ENCODE assay signal across 18 cellular contexts in genomic region chr19:3068071-3068470, GRCh38. TPM values are rescaled to one million over a fixed set of nuclear protein-coding genes. Genes with fewer than 3 reads are reported as not detected.
DNase-seq lines count a peak whose midpoint lies in the region; ATAC-seq lines count a peak whose summit lies in the region.
"Had no signal": no experiment of that assay in that cellular context is flagged by ENCODE, and none has a peak within 500 bp of the region (broad histone marks: within the 10 kb centered on the region; RNA-seq: fewer than 3 reads in every experiment).

No MANE protein-coding gene starts in this region.

- no peak overlapping the region for H2BK120ac ChIP-seq in neuronal stem cell (ENCODE audit: low read depth, low read length)

- no peak overlapping the region for H3K27ac ChIP-seq in neuronal stem cell (replicated peaks; ENCODE audit: low read length)
- H3K27ac ChIP-seq: foreskin keratinocyte, VCaP had no signal

- no peak overlapping the region for H2AFZ ChIP-seq in neuronal stem cell (ENCODE audit: low read length)

- H3K27me3 Mint-ChIP-seq in activated T-helper 17 cell treated with anti-CD3 and anti-CD28 coated beads, Interleukin-2, amount 50 U/mL, for 72 hours = no peaks in the 10 kb centered on the region
- H3K27me3 Mint-ChIP-seq in activated CD8-positive, alpha-beta T cell treated with anti-CD3 and anti-CD28 coated beads, Interleukin-2, amount 10 ng/mL, durations not matched to agents 7 days and 5 days (ENCODE audit: low read depth) = no peaks in the 10 kb centered on the region
- H3K27me3 Mint-ChIP-seq: activated naive CD4-positive, alpha-beta T cell treated with anti-CD3 and anti-CD28 coated beads, Interleukin-2, amount 50 U/mL, for 24 hours had no signal

- H3K9me3 ChIP-seq in neuronal stem cell (replicated peaks in 1 of 2; ENCODE audit: control insufficient read depth in 2 of 2, insufficient read depth in 1 of 2, low read depth in 1 of 2, low read length in 2 of 2) = no peaks in the 10 kb centered on the region

- peak overlapping the region; percentile 75 for H2AK5ac ChIP-seq in neuronal stem cell (ENCODE audit: low read depth, low read length)

- H3K27ac Mint-ChIP-seq in activated T-helper 17 cell treated with anti-CD3 and anti-CD28 coated beads, Interleukin-2, amount 50 U/mL, for 72 hours = peak overlapping the region; percentile 58
- no peak overlapping the region for H3K27ac Mint-ChIP-seq in activated CD8-positive, alpha-beta T cell treated with anti-CD3 and anti-CD28 coated beads, Interleukin-2, amount 10 ng/mL, durations not matched to agents 7 days and 5 days

- no peak overlapping the region for H3K4me3 ChIP-seq in neuronal stem cell (ENCODE audit: low read length in 2 of 2)

- H2BK5ac ChIP-seq in neuronal stem cell (ENCODE audit: low read length) = no peak overlapping the region

- no peaks in the 10 kb centered on the region for H3K9me3 Mint-ChIP-seq in activated T-helper 17 cell treated with anti-CD3 and anti-CD28 coated beads, Interleukin-2, amount 50 U/mL, for 72 hours
- no peaks in the 10 kb centered on the region for H3K9me3 Mint-ChIP-seq in activated CD8-positive, alpha-beta T cell treated with anti-CD3 and anti-CD28 coated beads, Interleukin-2, amount 10 ng/mL, durations not matched to agents 7 days and 5 days (ENCODE audit: insufficient read depth)
- H3K9me3 Mint-ChIP-seq: activated naive CD4-positive, alpha-beta T cell treated with anti-CD3 and anti-CD28 coated beads, Interleukin-2, amount 50 U/mL, for 24 hours; activated T-cell treated with anti-CD3 and anti-CD28 coated beads, Interleukin-2, amount 50 U/mL, for 4 hours had no signal

- peaks cover 4% of the 10 kb centered on the region for H3K4me1 Mint-ChIP-seq in activated T-helper 17 cell treated with anti-CD3 and anti-CD28 coated beads, Interleukin-2, amount 50 U/mL, for 72 hours
- H3K4me1 Mint-ChIP-seq in activated CD8-positive, alpha-beta T cell treated with anti-CD3 and anti-CD28 coated beads, Interleukin-2, amount 10 ng/mL, durations not matched to agents 7 days and 5 days (ENCODE audit: low read depth) = peaks cover 12% of the 10 kb centered on the region

- H3K23ac ChIP-seq in neuronal stem cell (ENCODE audit: low read depth, low read length, poor library complexity) = no peak overlapping the region

- no peak overlapping the region for H3K14ac ChIP-seq in neuronal stem cell (ENCODE audit: low read length)

- H3K79me1 ChIP-seq in neuronal stem cell (ENCODE audit: low read depth, low read length) = no peaks in the 10 kb centered on the region

- H2BK12ac ChIP-seq in neuronal stem cell (ENCODE audit: low read length) = no peak overlapping the region

- no peak overlapping the region for H4K91ac ChIP-seq in neuronal stem cell (ENCODE audit: low read depth, low read length, poor library complexity)

- no peak overlapping the region for H3K4me3 Mint-ChIP-seq in activated T-helper 17 cell treated with anti-CD3 and anti-CD28 coated beads, Interleukin-2, amount 50 U/mL, for 72 hours
- H3K4me3 Mint-ChIP-seq in activated CD8-positive, alpha-beta T cell treated with anti-CD3 and anti-CD28 coated beads, Interleukin-2, amount 10 ng/mL, durations not matched to agents 7 days and 5 days = no peak overlapping the region
- H3K4me3 Mint-ChIP-seq: activated naive CD4-positive, alpha-beta T cell treated with anti-CD3 and anti-CD28 coated beads, Interleukin-2, amount 50 U/mL, for 24 hours; activated T-cell treated with anti-CD3 and anti-CD28 coated beads, Interleukin-2, amount 50 U/mL, for 4 hours had no signal

- POLR2A ChIA-PET in activated CD8-positive, alpha-beta T cell treated with anti-CD3 and anti-CD28 coated beads, Interleukin-2, amount 10 ng/mL, durations not matched to agents 7 days and 5 days (lab: Charles Lee) = interaction anchor here (0.5 kb wide), 1 partner anchor 411 kb away, joined by 5 read pairs; no protein-coding TSS in a partner anchor

- WGBS in neuronal stem cell (ENCODE audit: extremely low coverage in 2 of 2, insufficient read length in 2 of 2, insufficient replicate concordance in 1 of 2), 2 donors = no CpG with 5 or more reads among the region's 21 CpGs

- intact Hi-C loops in left colon (cut with DNase I, micrococcal nuclease) = no loop called here

- CTCF ChIA-PET in activated CD8-positive, alpha-beta T cell treated with anti-CD3 and anti-CD28 coated beads, Interleukin-2, amount 10 ng/mL, durations not matched to agents 7 days and 5 days (lab: Charles Lee) = interaction anchor here (1.1 to 3.0 kb wide), 2 partner anchors 36 to 117 kb away, joined by 5 to 14 read pairs; no protein-coding TSS in a partner anchor

- no peak overlapping the region for H3K4me2 ChIP-seq in neuronal stem cell (ENCODE audit: insufficient read depth, low read length, poor library complexity, severe bottlenecking)

- no peak overlapping the region for H3K18ac ChIP-seq in neuronal stem cell (ENCODE audit: low read length)

- H3K27me3 ChIP-seq in neuronal stem cell (ENCODE audit: control insufficient read depth in 3 of 3, insufficient read depth in 3 of 3, low read depth in 1 of 3, low read length in 3 of 3) = peaks cover 0 to 17% (median 2%) of the 10 kb centered on the region in 3 experiments
- H3K27me3 ChIP-seq: foreskin keratinocyte had no signal

- no peaks in the 10 kb centered on the region for H3K36me3 ChIP-seq in neuronal stem cell (replicated peaks in 1 of 2; ENCODE audit: control insufficient read depth in 2 of 2, insufficient read depth in 2 of 2, low read length in 2 of 2)

- H2BK15ac ChIP-seq in neuronal stem cell (ENCODE audit: low read length) = no peak overlapping the region

- no peaks in the 10 kb centered on the region for H3K36me3 Mint-ChIP-seq in activated T-helper 17 cell treated with anti-CD3 and anti-CD28 coated beads, Interleukin-2, amount 50 U/mL, for 72 hours (ENCODE audit: low read depth)
- no peaks in the 10 kb centered on the region for H3K36me3 Mint-ChIP-seq in activated CD8-positive, alpha-beta T cell treated with anti-CD3 and anti-CD28 coated beads, Interleukin-2, amount 10 ng/mL, durations not matched to agents 7 days and 5 days (ENCODE audit: low read depth)
- H3K36me3 Mint-ChIP-seq: activated naive CD4-positive, alpha-beta T cell treated with anti-CD3 and anti-CD28 coated beads, Interleukin-2, amount 50 U/mL, for 24 hours had no signal

- no peak for ATAC-seq in activated T-helper 17 cell treated with anti-CD3 and anti-CD28 coated beads, Interleukin-2, amount 50 U/mL, for 72 hours (replicated peaks)
- ATAC-seq in activated CD8-positive, alpha-beta T cell treated with anti-CD3 and anti-CD28 coated beads, Interleukin-2, amount 10 ng/mL, durations not matched to agents 7 days and 5 days = no peak
- ATAC-seq in left colon (no peak), GM19324 (IDR thresholded peaks at IDR 0.05; ENCODE audit: low FRiP score, unreplicated experiment) (no peak)
- ATAC-seq: activated T-cell treated with anti-CD3 and anti-CD28 coated beads, Interleukin-2, amount 50 U/mL, for 4 hours; foreskin keratinocyte; HCT116 had no signal

- no peak overlapping the region for H3K4ac ChIP-seq in neuronal stem cell (ENCODE audit: low read length)

- no peak overlapping the region for H4K8ac ChIP-seq in neuronal stem cell (ENCODE audit: low read depth, low read length)

- no peak overlapping the region for H3K9ac ChIP-seq in neuronal stem cell (ENCODE audit: low read depth, low read length, poor library complexity)

- peak; percentile 90 for DNase-seq in COLO668 (lab: John Stamatoyannopoulos, UW; ENCODE audit: unreplicated experiment)
- peak; percentile 70 for DNase-seq in NCI-H1417 treated with DMSO at 0.1 percent for 48 hours (lab: John Stamatoyannopoulos, UW)
- DNase-seq in neuronal stem cell (ENCODE audit: low spot score) = no peak
- no peak for DNase-seq in NCI-H446 (lab: John Stamatoyannopoulos, UW)
- no peak for DNase-seq in activated CD8-positive, alpha-beta T cell treated with anti-CD3 and anti-CD28 coated beads, Interleukin-2, amount 10 ng/mL, durations not matched to agents 7 days and 5 days
- no peak for DNase-seq in left colon
- DNase-seq: activated CD4-positive, alpha-beta T cell treated with anti-CD3 and anti-CD28 coated beads, Interleukin-2, amount 50 U/mL, for 48 hours; activated T-cell treated with anti-CD3 and anti-CD28 coated beads, Interleukin-2, amount 50 U/mL, for 4 hours; COR-L47; foreskin keratinocyte; KBM-7; occipital lobe; stimulated activated CD4-positive, alpha-beta T cell treated with anti-CD3 and anti-CD28 coated beads, Interleukin-2, amount 100 ng/mL, for 48 hours had no signal

- no peaks in the 10 kb centered on the region for H3K4me1 ChIP-seq in neuronal stem cell (ENCODE audit: control insufficient read depth in 2 of 2, insufficient read depth in 1 of 2, low read depth in 1 of 2, low read length in 2 of 2)
- H3K4me1 ChIP-seq: foreskin keratinocyte had no signal

RNA-seq across cellular contexts. Expression of gene TLE5, which starts 5.8 kb away (rescaled TPM):
- total RNA-seq in activated T-helper 17 cell treated with anti-CD3 and anti-CD28 coated beads, Interleukin-2, amount 50 U/mL, for 72 hours = 100 to 1,000 TPM; 348 to 436 TPM
- polyA plus RNA-seq in neuronal stem cell (2013, experiment 1 of 2) = 162 TPM
- 164 TPM for polyA plus RNA-seq in neuronal stem cell (2013, experiment 2 of 2)
- 100 to 1,000 TPM; 635 to 655 TPM for total RNA-seq in activated CD8-positive, alpha-beta T cell treated with anti-CD3 and anti-CD28 coated beads, Interleukin-2, amount 10 ng/mL, durations not matched to agents 7 days and 5 days
- 100 to 1,000 TPM; 427 to 487 TPM for total RNA-seq in left colon

RNA-seq across cellular contexts. Expression of gene GNA11, which starts 26.1 kb away (rescaled TPM):
- 1 to 10 TPM; 1.9 to 2.6 TPM for total RNA-seq in activated T-helper 17 cell treated with anti-CD3 and anti-CD28 coated beads, Interleukin-2, amount 50 U/mL, for 72 hours
- polyA plus RNA-seq in neuronal stem cell (2013, experiment 1 of 2) = 19.2 TPM
- 20.0 TPM for polyA plus RNA-seq in neuronal stem cell (2013, experiment 2 of 2)
- under 1 TPM; 0.08 to 0.71 TPM for total RNA-seq in activated CD8-positive, alpha-beta T cell treated with anti-CD3 and anti-CD28 coated beads, Interleukin-2, amount 10 ng/mL, durations not matched to agents 7 days and 5 days
- total RNA-seq in left colon = 100 to 1,000 TPM; 215 to 248 TPM

RNA-seq across cellular contexts. Expression of gene TLE2, which starts 39.0 kb away (rescaled TPM):
- total RNA-seq in activated T-helper 17 cell treated with anti-CD3 and anti-CD28 coated beads, Interleukin-2, amount 50 U/mL, for 72 hours = 1 to 10 TPM; 2.5 to 3.5 TPM
- 0.36 TPM for polyA plus RNA-seq in neuronal stem cell (2013, experiment 1 of 2)
- polyA plus RNA-seq in neuronal stem cell (2013, experiment 2 of 2) = 0.21 TPM
- total RNA-seq in activated CD8-positive, alpha-beta T cell treated with anti-CD3 and anti-CD28 coated beads, Interleukin-2, amount 10 ng/mL, durations not matched to agents 7 days and 5 days = under 1 TPM; 0.24 to 0.57 TPM
- 10 to 100 TPM; 32.9 to 47.9 TPM for total RNA-seq in left colon

Comparison
In these comparisons a context has a peak if more than half of its experiments do, and no peak if none do; other contexts are left out.
1. DNase-seq: peak in COLO668 (single experiment) and NCI-H1417 treated with DMSO at 0.1 percent for 48 hours (single experiment); none in neuronal stem cell (single experiment), NCI-H446 (0 of 2), activated CD8-positive, alpha-beta T cell treated with anti-CD3 and anti-CD28 coated beads, Interleukin-2, amount 10 ng/mL, durations not matched to agents 7 days and 5 days (single experiment) and left colon (0 of 2).
2. RNA of gene GNA11, which starts 26.1 kb away (total RNA-seq): 215 to 248 TPM in left colon; 1.9 to 2.6 TPM in activated T-helper 17 cell treated with anti-CD3 and anti-CD28 coated beads, Interleukin-2, amount 50 U/mL, for 72 hours and 0.08 to 0.71 TPM in activated CD8-positive, alpha-beta T cell treated with anti-CD3 and anti-CD28 coated beads, Interleukin-2, amount 10 ng/mL, durations not matched to agents 7 days and 5 days; every median in the first group is over 10 times any median in the second.
3. RNA of gene TLE2, which starts 39.0 kb away (total RNA-seq): 32.9 to 47.9 TPM in left colon; 2.5 to 3.5 TPM in activated T-helper 17 cell treated with anti-CD3 and anti-CD28 coated beads, Interleukin-2, amount 50 U/mL, for 72 hours and 0.24 to 0.57 TPM in activated CD8-positive, alpha-beta T cell treated with anti-CD3 and anti-CD28 coated beads, Interleukin-2, amount 10 ng/mL, durations not matched to agents 7 days and 5 days; every median in the first group is over 4 times any median in the second.